Comparison of ENCODE assay signal across 9 cellular contexts in genomic region chr1:117572546-117572945, GRCh38. TPM values are rescaled to one million over a fixed set of nuclear protein-coding genes. Genes with fewer than 3 reads are reported as not detected.
DNase-seq lines count a peak whose midpoint lies in the region; ATAC-seq and TF ChIP-seq lines count a peak whose summit lies in the region.
"Had no signal": no experiment of that assay in that cellular context is flagged by ENCODE, and none has a peak within 500 bp of the region (broad histone marks: within the 10 kb centered on the region; RNA-seq: fewer than 3 reads in every experiment).

No MANE protein-coding gene starts in this region.

- ATAC-seq in DND-41 (ENCODE audit: insufficient read depth, low read depth) = peak; percentile 76
- ATAC-seq in HG02759 (IDR thresholded peaks at IDR 0.05; ENCODE audit: unreplicated experiment) = peak; percentile 61
- ATAC-seq in left lobe of liver = peak; percentile 24
- ATAC-seq in GM18517 (IDR thresholded peaks at IDR 0.05; ENCODE audit: unreplicated experiment) = no peak

- no peaks in the 10 kb centered on the region for H3K9me3 ChIP-seq in DND-41 (ENCODE audit: insufficient read depth, low read length, severe bottlenecking)

- H3K4me1 ChIP-seq in DND-41 (ENCODE audit: insufficient read depth, low read length) = no peaks in the 10 kb centered on the region

- H3K79me2 ChIP-seq in DND-41 (ENCODE audit: insufficient read depth, low read length) = no peaks in the 10 kb centered on the region

- H3K27me3 ChIP-seq in DND-41 (ENCODE audit: insufficient read depth, low read length, poor library complexity) = no peaks in the 10 kb centered on the region

- H3K36me3 ChIP-seq in DND-41 (ENCODE audit: insufficient read depth, low read length) = no peaks in the 10 kb centered on the region

- DNase-seq in DND-41 (peak; percentile 27), left lobe of liver (ENCODE audit: low spot score) (peak; percentile 30), HuH-7.5 (ENCODE audit: low spot score) (no peak), NCI-H226 (no peak), SHP77 (lab: John Stamatoyannopoulos, UW) (no peak)
- DNase-seq: glutamatergic neuron had no signal

- H2AFZ ChIP-seq in DND-41 (ENCODE audit: low read depth, low read length) = no peak overlapping the region

- TF ChIP-seq CTCF in DND-41 (IDR thresholded peaks at IDR 0.05; ENCODE audit: borderline replicate concordance, extremely low read depth, low read length, poor library complexity, severe bottlenecking) (no peak), VCaP (conservative IDR thresholded peaks at IDR 0.05) (no peak)

- H4K20me1 ChIP-seq in DND-41 (ENCODE audit: insufficient read depth, low read length) = no peaks in the 10 kb centered on the region

- H3K27ac ChIP-seq in DND-41 (ENCODE audit: low read length) (no peak overlapping the region), VCaP (peak overlapping the region; percentile 71; the same call in 1 of the 2 replicates)

- no peak overlapping the region for H3K4me3 ChIP-seq in DND-41 (ENCODE audit: low read depth in 1 of 2, low read length in 2 of 2)

- no peak overlapping the region for H3K4me2 ChIP-seq in DND-41 (ENCODE audit: insufficient read depth, low read length)

- no peak overlapping the region for H3K9ac ChIP-seq in DND-41 (ENCODE audit: low read depth, low read length)

RNA-seq across cellular contexts. Expression of gene TENT5C, which starts 33.3 kb away (rescaled TPM):
- total RNA-seq in left lobe of liver = 2.4 TPM

Comparison
In these comparisons a context has a peak if more than half of its experiments do, and no peak if none do; other contexts are left out.
1. DNase-seq: peak in DND-41 (single experiment) and left lobe of liver (single experiment); none in HuH-7.5 (single experiment), NCI-H226 (single experiment) and SHP77 (0 of 2).